8 cellular contexts compared by ENCODE assay signal in the genomic region with DNA sequence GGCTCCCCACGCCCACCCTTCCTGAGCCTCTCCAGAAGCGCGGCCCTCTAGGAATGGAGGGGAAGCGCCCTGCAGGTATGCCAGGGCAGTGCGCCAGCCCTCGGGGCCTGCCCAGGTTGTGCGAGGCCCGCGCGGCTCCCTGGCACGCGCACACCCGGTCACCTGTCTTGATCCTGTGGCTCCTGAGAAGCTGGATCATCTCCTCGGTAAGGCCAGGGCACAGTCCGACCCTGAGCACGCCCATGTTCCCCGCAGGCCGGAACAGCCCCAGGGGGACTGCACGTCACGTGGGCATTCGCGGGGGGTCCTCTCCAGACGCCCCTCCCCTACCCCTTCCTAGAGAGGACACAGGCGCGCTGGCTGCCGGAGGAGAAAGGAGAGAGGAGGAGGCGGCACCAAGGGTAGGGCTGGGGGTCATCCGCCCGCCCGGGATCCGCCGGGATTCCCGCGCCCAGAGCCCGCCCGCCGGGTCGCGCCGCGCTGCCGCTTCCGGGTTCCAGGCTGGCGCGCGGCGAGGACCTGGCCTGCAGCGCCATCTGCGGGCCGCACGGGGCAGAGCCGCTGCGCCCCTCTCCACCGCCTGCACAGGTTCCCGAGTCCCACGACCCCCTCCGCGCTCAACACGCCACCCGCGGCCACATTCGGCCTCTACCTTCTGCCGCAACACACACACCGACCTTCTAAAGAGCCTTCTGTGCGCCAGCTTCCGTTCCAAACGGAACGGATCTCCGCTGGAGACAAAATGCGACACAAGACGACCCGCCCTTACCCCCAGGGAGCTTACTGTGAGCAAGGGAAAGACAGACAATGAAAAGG. TPM values are rescaled to one million over a fixed set of nuclear protein-coding genes. Genes with fewer than 3 reads are reported as not detected.
DNase-seq lines count a peak whose midpoint lies in the region; ATAC-seq and TF ChIP-seq lines count a peak whose summit lies in the region.

A gene (minus strand): TSS at position 491 of the 816 bp plus-strand sequence. CDS start 247 bp downstream, at position 244.

- H3K36me3 ChIP-seq in uterus: no peaks in the 10 kb centered on the region

- ATAC-seq in HG02840 (IDR thresholded peaks at IDR 0.05; ENCODE audit: low FRiP score, unreplicated experiment) (peak; percentile 75), right cardiac atrium (peak; percentile 94 to 95)

- peak; percentile 84 for TF ChIP-seq CTCF in GM12873 (IDR thresholded peaks at IDR 0.05; ENCODE audit: insufficient read depth, low read depth, low read length, missing control alignments)
- peak; percentile 72 to 99 (median 96) for TF ChIP-seq CTCF in uterus (IDR thresholded peaks at IDR 0.05)

- WGBS in right cardiac atrium: under 1% methylated on average over 72 of the region's 72 CpGs

- intact Hi-C loops in right cardiac atrium (cut with DNase I): loop anchor here (2.0 to 10.0 kb wide), 6 partner anchors 122 to 695 kb away; no protein-coding TSS in a partner anchor
- intact Hi-C loops in uterus (cut with DNase I; ENCODE audit: low total_unique reads): loop anchor here (10.0 kb wide), 1 partner anchor 695 kb away; no protein-coding TSS in a partner anchor

- H3K27me3 ChIP-seq in right cardiac atrium (ENCODE audit: control insufficient read depth, insufficient read depth) (no peaks in the 10 kb centered on the region), uterus (no peaks in the 10 kb centered on the region)

- H3K9me3 ChIP-seq in right cardiac atrium (ENCODE audit: control insufficient read depth, low read length) (no peaks in the 10 kb centered on the region), uterus (no peaks in the 10 kb centered on the region)

- peak within 1 kb of the TSS; percentile 4 for H3K27ac ChIP-seq in right cardiac atrium (ENCODE audit: low read length)
- H3K27ac ChIP-seq in uterus: peak within 1 kb of the TSS; percentile 66 to 76

- H3K4me3 ChIP-seq in right cardiac atrium (ENCODE audit: low read length): peak within 1 kb of the TSS; percentile 48
- peak within 1 kb of the TSS; percentile 51 to 85 for H3K4me3 ChIP-seq in uterus

- peaks cover 3% of the 10 kb centered on the region for H3K4me1 ChIP-seq in right cardiac atrium (ENCODE audit: control insufficient read depth, insufficient read depth, low read length)
- H3K4me1 ChIP-seq in uterus: no peaks in the 10 kb centered on the region

- peak; percentile 90 for DNase-seq in NCI-H146 treated with DMSO at 0.1 percent for 48 hours (lab: John Stamatoyannopoulos, UW; ENCODE audit: unreplicated experiment)
- DNase-seq in T-helper 2 cell: peak; percentile 62 to 85 (median 69)
- peak in 53 of 58 donors; percentile 14 to 76 (median 62) for DNase-seq in anterior cingulate cortex (lab: John Stamatoyannopoulos, UW)
- DNase-seq in right cardiac atrium: peak; percentile 77 to 92 (median 91)
- peak; percentile 19 for DNase-seq in pulmonary artery endothelial cell (ENCODE audit: low read depth, low spot score)
- peak; percentile 62 to 75 for DNase-seq in uterus

- TF ChIP-seq POLR2A in uterus (IDR thresholded peaks at IDR 0.05): peak in 1 of 2 donors; percentile 24

RNA-seq across cellular contexts. Expression of the gene that starts here (rescaled TPM):
- total RNA-seq in right cardiac atrium: 1 to 10 TPM; 5.8 to 7.1 (median 6.4) TPM
- polyA plus RNA-seq in right cardiac atrium: 3.4 TPM
- 12.6 and 13.9 TPM in 2 replicates for total RNA-seq in pulmonary artery endothelial cell
- 10 to 100 TPM in 2 of 4 donors, 1 to 10 TPM in 1, under 1 TPM in 1; 0.29 to 17.4 (median 7.6) TPM for total RNA-seq in uterus

Comparison
In these comparisons a context has a peak if more than half of its experiments do, and no peak if none do; other contexts are left out.
1. Peak in every context shown above with its lines: DNase-seq, ATAC-seq, H3K4me3 ChIP-seq and H3K27ac ChIP-seq.
2. DNase-seq: peak in every context shown above with its lines; median percentile 91 in right cardiac atrium; 90 in NCI-H146 treated with DMSO at 0.1 percent for 48 hours; 69 in T-helper 2 cell; 68 in uterus; 62 in anterior cingulate cortex; 19 in pulmonary artery endothelial cell.